14 cellular contexts compared by ENCODE assay signal in genomic region chr13:50393641-50394040, GRCh38.
DNase-seq lines count a peak whose midpoint lies in the region; ATAC-seq and TF ChIP-seq lines count a peak whose summit lies in the region.
"Had no signal": no experiment of that assay in that cellular context is flagged by ENCODE, and none has a peak within 500 bp of the region (broad histone marks: within the 10 kb centered on the region; RNA-seq: fewer than 3 reads in every experiment).

No MANE protein-coding gene starts in this region.

- no peak overlapping the region for H4K12ac ChIP-seq in trophoblast cell (ENCODE audit: low read depth, low read length)

- H3K27ac ChIP-seq in WERI-Rb-1 (peak overlapping the region; percentile 38), mesenchymal stem cell (ENCODE audit: low read length, poor library complexity, severe bottlenecking) (no peak overlapping the region), trophoblast cell (ENCODE audit: low read depth, low read length) (no peak overlapping the region)
- H3K27ac ChIP-seq: BLaER1 treated with 17β-estradiol and CSF1 and Interleukin-3, amounts not matched to agents 10 nM and 100 nM had no signal

- WGBS in mesenchymal stem cell = 31% methylated on average over 6 of the region's 6 CpGs
- WGBS in trophoblast cell (ENCODE audit: extremely low coverage, insufficient coverage, insufficient read length) = no CpG with 5 or more reads among the region's 6 CpGs

- H3K9ac ChIP-seq in mesenchymal stem cell (ENCODE audit: low read length) (no peak overlapping the region), trophoblast cell (ENCODE audit: low read length) (no peak overlapping the region)
- H3K9ac ChIP-seq: BLaER1 treated with 17β-estradiol and CSF1 and Interleukin-3, amounts not matched to agents 10 nM and 100 nM had no signal

- no peaks in the 10 kb centered on the region for H3K79me1 ChIP-seq in mesenchymal stem cell (replicated peaks; ENCODE audit: low read length, poor library complexity, severe bottlenecking)
- H3K79me1 ChIP-seq in trophoblast cell (ENCODE audit: low read length) = no peaks in the 10 kb centered on the region

- H3K27me3 ChIP-seq in WERI-Rb-1 (ENCODE audit: insufficient read depth, low read depth, severe bottlenecking) = no peaks in the 10 kb centered on the region
- H3K27me3 ChIP-seq in mesenchymal stem cell (ENCODE audit: control insufficient read depth in 1 of 2, insufficient read depth in 1 of 2, low read length in 2 of 2) = no peaks in the 10 kb centered on the region
- H3K27me3 ChIP-seq in trophoblast cell (ENCODE audit: insufficient read depth, low read length) = no peaks in the 10 kb centered on the region
- H3K27me3 ChIP-seq: BLaER1 treated with 17β-estradiol and CSF1 and Interleukin-3, amounts not matched to agents 10 nM and 100 nM had no signal

- H3K4me3 ChIP-seq in WERI-Rb-1 (ENCODE audit: low read depth, low read length) (no peak overlapping the region), mesenchymal stem cell (ENCODE audit: insufficient read depth in 1 of 2, low read depth in 1 of 2, low read length in 2 of 2) (no peak overlapping the region), trophoblast cell (ENCODE audit: low read depth, low read length) (no peak overlapping the region)
- H3K4me3 ChIP-seq: BLaER1 treated with 17β-estradiol and CSF1 and Interleukin-3, amounts not matched to agents 10 nM and 100 nM had no signal

- no peaks in the 10 kb centered on the region for H3K36me3 ChIP-seq in WERI-Rb-1
- H3K36me3 ChIP-seq in mesenchymal stem cell (ENCODE audit: control insufficient read depth in 1 of 2, insufficient read depth in 2 of 2, low read depth in 1 of 2, low read length in 2 of 2) = no peaks in the 10 kb centered on the region
- H3K36me3 ChIP-seq in trophoblast cell (ENCODE audit: control insufficient read depth in 1 of 2, insufficient read depth in 2 of 2, low read length in 2 of 2) = no peaks in the 10 kb centered on the region
- H3K36me3 ChIP-seq: BLaER1 treated with 17β-estradiol and CSF1 and Interleukin-3, amounts not matched to agents 10 nM and 100 nM had no signal

- H2BK12ac ChIP-seq in mesenchymal stem cell (ENCODE audit: low read length in 2 of 2) = peak overlapping the region in 1 of 2 experiments; percentile 69
- H2BK12ac ChIP-seq in trophoblast cell (ENCODE audit: low read length) = no peak overlapping the region

- no peak for ATAC-seq in HG03175 (IDR thresholded peaks at IDR 0.05; ENCODE audit: unreplicated experiment)
- ATAC-seq: activated T-cell treated with anti-CD3 and anti-CD28 coated beads, Interleukin-2, amount 50 U/mL, for 4 hours; naive thymus-derived CD4-positive, alpha-beta T cell had no signal

- H4K91ac ChIP-seq in mesenchymal stem cell (ENCODE audit: low read length) (no peak overlapping the region), trophoblast cell (ENCODE audit: low read depth, low read length) (no peak overlapping the region)

- H2AFZ ChIP-seq in mesenchymal stem cell (ENCODE audit: low read depth, low read length) (no peak overlapping the region), trophoblast cell (ENCODE audit: insufficient read depth, low read length, poor library complexity) (no peak overlapping the region)

- H3K9me3 ChIP-seq in WERI-Rb-1 (ENCODE audit: severe bottlenecking) = no peaks in the 10 kb centered on the region
- H3K9me3 ChIP-seq in mesenchymal stem cell (ENCODE audit: control insufficient read depth, low read length) = no peaks in the 10 kb centered on the region
- no peaks in the 10 kb centered on the region for H3K9me3 ChIP-seq in trophoblast cell (ENCODE audit: insufficient read depth, low read depth, low read length)

- H4K8ac ChIP-seq in mesenchymal stem cell (ENCODE audit: low read length) (no peak overlapping the region), trophoblast cell (ENCODE audit: low read depth, low read length) (no peak overlapping the region)

- H3K4me2 ChIP-seq in mesenchymal stem cell (ENCODE audit: low read length, poor library complexity, severe bottlenecking) (peak overlapping the region; percentile 14), trophoblast cell (ENCODE audit: low read length) (no peak overlapping the region)
- H3K4me2 ChIP-seq: BLaER1 treated with 17β-estradiol and CSF1 and Interleukin-3, amounts not matched to agents 10 nM and 100 nM had no signal

- no peaks in the 10 kb centered on the region for H3K79me2 ChIP-seq in trophoblast cell (ENCODE audit: control insufficient read depth, insufficient read depth, low read length, poor library complexity)

- H2AK5ac ChIP-seq in mesenchymal stem cell (ENCODE audit: low read length, severe bottlenecking) (no peak overlapping the region), trophoblast cell (ENCODE audit: low read length) (no peak overlapping the region)

- no peak overlapping the region for H3K23ac ChIP-seq in mesenchymal stem cell (ENCODE audit: low read length in 2 of 2)
- no peak overlapping the region for H3K23ac ChIP-seq in trophoblast cell (ENCODE audit: low read length)

- peaks cover 3% of the 10 kb centered on the region for H3K4me1 ChIP-seq in mesenchymal stem cell (ENCODE audit: control insufficient read depth, insufficient read depth, low read depth, low read length)
- peaks cover 0 to 2% of the 10 kb centered on the region in 2 experiments for H3K4me1 ChIP-seq in trophoblast cell (ENCODE audit: control insufficient read depth in 1 of 2, insufficient read depth in 2 of 2, low read length in 2 of 2)
- H3K4me1 ChIP-seq: BLaER1 treated with 17β-estradiol and CSF1 and Interleukin-3, amounts not matched to agents 10 nM and 100 nM had no signal

- peak; percentile 28 for DNase-seq in Daoy (ENCODE audit: low read depth)
- DNase-seq in NCI-H2081 treated with DMSO at 0.1 percent for 48 hours (lab: John Stamatoyannopoulos, UW) = peak; percentile 11
- DNase-seq in WERI-Rb-1 = peak; percentile 84
- no peak for DNase-seq in mesenchymal stem cell
- no peak for DNase-seq in GM19238 (ENCODE audit: insufficient read length, low spot score)
- DNase-seq in activated CD8-positive, alpha-beta memory T cell treated with anti-CD3 and anti-CD28 coated beads, Interleukin-2, amount 50 U/mL, for 48 hours = no peak
- no peak for DNase-seq in trophoblast cell
- DNase-seq: activated CD4-positive, CD25-positive, alpha-beta regulatory T cell; activated T-cell treated with anti-CD3 and anti-CD28 coated beads, Interleukin-2, amount 50 U/mL, for 4 hours; erythroblast; naive thymus-derived CD4-positive, alpha-beta T cell; SIG-M5 had no signal

- H3K14ac ChIP-seq in mesenchymal stem cell (ENCODE audit: low read length in 2 of 2) = no peak overlapping the region
- H3K14ac ChIP-seq in trophoblast cell (ENCODE audit: low read length) = no peak overlapping the region

- H3K4ac ChIP-seq in mesenchymal stem cell (ENCODE audit: low read depth in 1 of 2, low read length in 2 of 2) (no peak overlapping the region), trophoblast cell (ENCODE audit: low read depth, low read length) (no peak overlapping the region)

- no peak overlapping the region for H2BK15ac ChIP-seq in mesenchymal stem cell (ENCODE audit: low read depth, poor library complexity, severe bottlenecking)

- H3K18ac ChIP-seq in mesenchymal stem cell (ENCODE audit: low read depth in 1 of 2, low read length in 2 of 2) (no peak overlapping the region), trophoblast cell (ENCODE audit: low read length) (no peak overlapping the region)

- H2BK120ac ChIP-seq in mesenchymal stem cell (ENCODE audit: low read depth, low read length) = no peak overlapping the region
- no peak overlapping the region for H2BK120ac ChIP-seq in trophoblast cell (ENCODE audit: insufficient read depth, low read length, poor library complexity)

- no peak for TF ChIP-seq CTCF in WERI-Rb-1 (IDR thresholded peaks at IDR 0.05; ENCODE audit: low read depth, low read length)

- H2BK5ac ChIP-seq in mesenchymal stem cell (ENCODE audit: low read depth, low read length, poor library complexity, severe bottlenecking) = no peak overlapping the region
- no peak overlapping the region for H2BK5ac ChIP-seq in trophoblast cell (ENCODE audit: low read depth, low read length, poor library complexity)

Comparison
In these comparisons a context has a peak if more than half of its experiments do, and no peak if none do; other contexts are left out.
1. DNase-seq: peak in Daoy (single experiment), NCI-H2081 treated with DMSO at 0.1 percent for 48 hours (single experiment) and WERI-Rb-1 (single experiment); none in mesenchymal stem cell (single experiment), GM19238 (single experiment), activated CD8-positive, alpha-beta memory T cell treated with anti-CD3 and anti-CD28 coated beads, Interleukin-2, amount 50 U/mL, for 48 hours (single experiment) and trophoblast cell (0 of 2).